20 cellular contexts compared by ENCODE assay signal in the genomic region with DNA sequence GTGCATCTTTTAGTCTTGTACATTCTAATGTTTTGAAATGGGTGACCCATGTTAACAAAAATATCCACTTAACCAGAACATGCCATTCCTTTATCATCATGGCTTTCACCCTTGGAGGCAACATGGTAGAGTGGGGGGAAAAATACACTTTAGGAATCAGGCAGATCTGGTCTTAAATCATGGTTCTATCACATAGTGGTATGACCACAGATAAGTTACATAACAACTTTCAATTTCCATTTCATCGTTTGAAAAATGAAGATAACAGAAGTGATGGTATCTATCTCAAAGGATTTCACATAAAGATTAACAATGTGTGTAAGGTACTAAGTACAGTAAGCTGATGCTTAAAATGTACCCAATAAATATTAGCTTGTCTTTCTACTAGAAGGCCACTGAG.
"Had no signal": no experiment of that assay in that cellular context is flagged by ENCODE, and none has a peak within 500 bp of the region (broad histone marks: within the 10 kb centered on the region; RNA-seq: fewer than 3 reads in every experiment).

No MANE protein-coding gene starts in this region.

- DNase-seq: hypothalamus; immature natural killer cell; left ventricle myocardium inferior; naive thymus-derived CD8-positive, alpha-beta T cell; nucleus accumbens; right lobe of liver; stimulated activated CD4-positive, alpha-beta T cell treated with anti-CD3 and anti-CD28 coated beads, Interleukin-12 subunit alpha, Interleukin-12 subunit beta, amount 100 ng/mL, for 4 hours; stimulated activated CD4-positive, alpha-beta T cell treated with anti-CD3 and anti-CD28 coated beads, Interleukin-15, amount 100 ng/mL, for 24 hours; stimulated activated CD4-positive, alpha-beta T cell treated with anti-CD3 and anti-CD28 coated beads, Interleukin-2, amount 100 ng/mL, for 24 hours; stimulated activated CD4-positive, alpha-beta T cell treated with anti-CD3 and anti-CD28 coated beads, Interleukin-4, amount 100 ng/mL, for 1 hour; stimulated activated naive B cell treated with anti-CD40 and anti-IgM and Interleukin-4, amounts not matched to agents 10 μg/mL and 1 μg/mL and 100 μg/mL, for 72 hours; stimulated activated naive CD8-positive, alpha-beta T cell treated with anti-CD3 and anti-CD28 coated beads, Interleukin-15, Interleukin-2, amounts not matched to agents 100 U/mL and 50 U/mL, for 24 hours; stomach; testis; thyroid gland; transverse colon; upper lobe of right lung had no signal

- H3K27me3 ChIP-seq: right atrium auricular region, right lobe of liver, stomach, testis, thyroid gland, transverse colon, upper lobe of right lung had no signal

- H3K4me3 ChIP-seq: left ventricle myocardium inferior, lung, right atrium auricular region, right lobe of liver, stomach, testis, thyroid gland, transverse colon, upper lobe of right lung had no signal

- H3K4me1 ChIP-seq: right atrium auricular region, right lobe of liver, stomach, testis, transverse colon, upper lobe of right lung had no signal

- H3K27ac ChIP-seq: left ventricle myocardium inferior, right atrium auricular region, right lobe of liver, stomach, testis, transverse colon, upper lobe of right lung had no signal

- H3K9me3 ChIP-seq: left ventricle myocardium inferior, right atrium auricular region, right lobe of liver, stomach, testis, thyroid gland, transverse colon, upper lobe of right lung had no signal

- ATAC-seq: naive thymus-derived CD8-positive, alpha-beta T cell; right lobe of liver; stimulated activated naive B cell treated with anti-CD40 and anti-IgM and Interleukin-4, amounts not matched to agents 10 μg/mL and 1 μg/mL and 100 μg/mL, for 72 hours; stimulated activated naive CD8-positive, alpha-beta T cell treated with anti-CD3 and anti-CD28 coated beads, Interleukin-15, Interleukin-2, amounts not matched to agents 100 U/mL and 50 U/mL, for 24 hours; upper lobe of right lung had no signal

- FAIRE-seq: urothelium cell line had no signal

- H3K36me3 ChIP-seq: right atrium auricular region, right lobe of liver, thyroid gland had no signal
